8 cellular contexts compared by ENCODE assay signal in the genomic region with DNA sequence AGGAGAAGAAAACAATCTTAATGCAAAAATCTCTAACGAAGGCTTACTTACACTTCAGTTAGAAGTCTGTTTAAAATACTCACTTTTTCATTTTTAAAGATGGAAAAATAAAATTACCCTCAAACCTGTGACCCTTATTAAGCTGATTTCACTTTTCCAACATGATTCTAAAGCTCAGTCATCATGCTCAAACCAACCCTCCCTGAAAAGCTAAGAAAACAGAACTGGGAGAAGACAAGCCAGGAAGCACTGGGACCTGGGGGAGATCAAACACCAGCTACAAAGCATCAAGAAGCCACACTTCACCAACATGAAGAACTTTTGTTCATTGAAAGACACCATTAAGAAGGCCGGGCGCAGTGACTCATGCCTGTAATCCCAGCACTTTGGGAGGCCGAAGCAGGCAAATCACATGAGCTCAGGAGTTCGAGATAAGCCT.
DNase-seq lines count a peak whose midpoint lies in the region; ATAC-seq, FAIRE-seq and TF ChIP-seq lines count a peak whose summit lies in the region.

No MANE protein-coding gene starts in this region.

- TF ChIP-seq CTCF in RWPE2 (IDR thresholded peaks at IDR 0.05; ENCODE audit: poor library complexity, severe bottlenecking) (no peak), spleen (IDR thresholded peaks at IDR 0.05 in 8 of 11, conservative IDR thresholded peaks at IDR 0.05 in 3 of 11) (no peak)

- H3K4me1 ChIP-seq in RWPE2 (ENCODE audit: insufficient read depth, poor library complexity, severe bottlenecking): peaks cover 31% of the 10 kb centered on the region
- peaks cover 0 to 46% (median 28%) of the 10 kb centered on the region in 6 donors for H3K4me1 ChIP-seq in spleen

- TF ChIP-seq POLR2A in H54 (IDR thresholded peaks at IDR 0.05; ENCODE audit: low read depth, low read length) (no peak), spleen (IDR thresholded peaks at IDR 0.05) (no peak)

- no peaks in the 10 kb centered on the region for H3K9me3 ChIP-seq in RWPE2 (ENCODE audit: severe bottlenecking)
- H3K9me3 ChIP-seq in spleen: no peaks in the 10 kb centered on the region

- 57 to 67% (median 60%) methylated on average over 5 of the region's 5 CpGs for WGBS in spleen, 5 donors

- intact Hi-C loops in left cardiac atrium (cut with DNase I) (no loop called here), spleen (cut with DNase I; ENCODE audit: low total_unique reads) (no loop called here)

- H3K27me3 ChIP-seq in RWPE2 (ENCODE audit: insufficient read depth, poor library complexity, severe bottlenecking) (no peaks in the 10 kb centered on the region), spleen (replicated peaks in 1 of 7) (no peaks in the 10 kb centered on the region)

- H3K27ac ChIP-seq in RWPE2 (ENCODE audit: poor library complexity, severe bottlenecking) (peak overlapping the region; percentile 93), spleen (peak overlapping the region in 7 of 8 donors; percentile 41 to 77 (median 56))

- DNase-seq in H54 (ENCODE audit: insufficient read length, low spot score) (peak; percentile 40), RWPE2 (ENCODE audit: low spot score) (no peak), left cardiac atrium (peak; percentile 59), spleen (no peak), anterior cingulate cortex (lab: John Stamatoyannopoulos, UW) (no peak), inferior parietal cortex (ENCODE audit: extremely low spot score) (no peak)

- no peaks in the 10 kb centered on the region for H3K36me3 ChIP-seq in RWPE2 (ENCODE audit: low read depth)
- no peaks in the 10 kb centered on the region for H3K36me3 ChIP-seq in spleen

- ATAC-seq in RWPE2 (ENCODE audit: low read depth) (no peak), left cardiac atrium (peak in 1 of 2 donors; percentile 14), HG03159 (IDR thresholded peaks at IDR 0.05; ENCODE audit: unreplicated experiment) (no peak), GM18502 (IDR thresholded peaks at IDR 0.05; ENCODE audit: poor library complexity, unreplicated experiment) (no peak)

- no peak overlapping the region for H3K4me3 ChIP-seq in RWPE2 (ENCODE audit: severe bottlenecking)
- H3K4me3 ChIP-seq in spleen: no peak overlapping the region

- FAIRE-seq in H54 (lab: Jason Lieb, UNC): no peak

Comparison
In these comparisons a context has a peak if more than half of its experiments do, and no peak if none do; other contexts are left out.
1. DNase-seq: peak in H54 (single experiment) and left cardiac atrium (single experiment); none in RWPE2 (single experiment), spleen (single experiment), anterior cingulate cortex (0 of 58) and inferior parietal cortex (single experiment).